ENCODE assay signal across 19 cellular contexts in genomic region chr2:27922842-27923241, GRCh38.
"Had no signal": no experiment of that assay in that cellular context is flagged by ENCODE, and none has a peak within 500 bp of the region (broad histone marks: within the 10 kb centered on the region; RNA-seq: fewer than 3 reads in every experiment).

No MANE protein-coding gene starts in this region.

- H3K9me3 ChIP-seq: transverse colon had no signal

- H3K27me3 ChIP-seq: transverse colon had no signal

- DNase-seq: activated CD4-positive, alpha-beta T cell treated with anti-CD3 and anti-CD28 coated beads for 36 hours; activated CD4-positive, alpha-beta T cell treated with anti-CD3 and anti-CD28 coated beads, Interleukin-2, amount 50 U/mL, for 48 hours; activated CD8-positive, alpha-beta memory T cell treated with anti-CD3 and anti-CD28 coated beads, Interleukin-2, amount 50 U/mL, for 48 hours; activated effector memory CD4-positive, alpha-beta T cell treated with anti-CD3 and anti-CD28 coated beads, Interleukin-2, amount 50 U/mL, for 16 hours; activated naive CD4-positive, alpha-beta T cell treated with anti-CD3 and anti-CD28 coated beads, Interleukin-2, amount 10 ng/mL, durations not matched to agents 7 days and 5 days; activated T-cell treated with anti-CD3 and anti-CD28 coated beads, Interleukin-2, amount 50 U/mL, for 48 hours; amygdala; cortex of kidney; erythroblast; foreskin fibroblast; mesendoderm; naive B cell; occipital lobe; posterior cingulate gyrus; stimulated activated CD4-positive, alpha-beta T cell treated with anti-CD3 and anti-CD28 coated beads, Interleukin-2, amount 100 ng/mL, for 24 hours; stimulated activated naive B cell treated with anti-CD40 and anti-IgM and Interleukin-4, amounts not matched to agents 10 μg/mL and 1 μg/mL and 100 μg/mL, for 72 hours; transverse colon had no signal

- ATAC-seq: activated CD4-positive, alpha-beta T cell treated with anti-CD3 and anti-CD28 coated beads for 36 hours; sciatic nerve; stimulated activated naive B cell treated with anti-CD40 and anti-IgM and Interleukin-4, amounts not matched to agents 10 μg/mL and 1 μg/mL and 100 μg/mL, for 72 hours; WTC11 had no signal

- H3K4me3 ChIP-seq: transverse colon had no signal

- H3K36me3 ChIP-seq: transverse colon had no signal
